28 cellular contexts compared by ENCODE assay signal in genomic region chr15:57878573-57878972, GRCh38.
A peak's percentile ranks its signal among the peaks of the same experiment; 100 is the strongest.
DNase-seq lines count a peak whose midpoint lies in the region; ATAC-seq, FAIRE-seq and TF ChIP-seq lines count a peak whose summit lies in the region.
"Had no signal": no experiment of that assay in that cellular context is flagged by ENCODE, and none has a peak within 500 bp of the region (broad histone marks: within the 10 kb centered on the region; RNA-seq: fewer than 3 reads in every experiment).

No MANE protein-coding gene starts in this region.

- no peaks in the 10 kb centered on the region; the same call in 1 of the 2 replicates for H3K27me3 Mint-ChIP-seq in HFFc6 (ENCODE audit: insufficient read depth)
- no peaks in the 10 kb centered on the region for H3K27me3 Mint-ChIP-seq in WTC11 (ENCODE audit: low read depth)

- H3K4me1 Mint-ChIP-seq in HFFc6 (ENCODE audit: low read depth) (peaks cover 63% of the 10 kb centered on the region), WTC11 (no peaks in the 10 kb centered on the region; the same call in 1 of the 2 replicates)
- H3K4me1 Mint-ChIP-seq: activated naive CD4-positive, alpha-beta T cell treated with anti-CD3 and anti-CD28 coated beads, Interleukin-2, amount 50 U/mL, for 24 hours; mesothelial cell of epicardium; natural killer cell had no signal

- H3K27me3 ChIP-seq in bronchial epithelial cell (ENCODE audit: control insufficient read depth, insufficient read depth, low read length): peaks cover 1% of the 10 kb centered on the region
- H3K27me3 ChIP-seq: ascending aorta; BLaER1 treated with 17β-estradiol and CSF1 and Interleukin-3, amounts not matched to agents 10 nM and 100 nM; pancreas; right lobe of liver; upper lobe of right lung had no signal

- CTCF ChIA-PET in WTC11 (lab: Charles Lee): no interaction called here

- TF ChIP-seq CTCF in HFFc6 (IDR thresholded peaks at IDR 0.05): no peak
- TF ChIP-seq CTCF in bronchial epithelial cell (IDR thresholded peaks at IDR 0.05; ENCODE audit: insufficient read depth, low read length, severe bottlenecking): no peak
- no peak for TF ChIP-seq CTCF in WTC11 (IDR thresholded peaks at IDR 0.05)

- H3K36me3 Mint-ChIP-seq in HFFc6 (ENCODE audit: low read depth) (peaks cover 14% of the 10 kb centered on the region; the same call in 1 of the 2 replicates), WTC11 (no peaks in the 10 kb centered on the region)

- POLR2A ChIA-PET in WTC11 (lab: Charles Lee): no interaction called here

- H3K4me3 ChIP-seq in bronchial epithelial cell (ENCODE audit: low read depth, low read length): no peak overlapping the region
- H3K4me3 ChIP-seq: ascending aorta; BLaER1 treated with 17β-estradiol and CSF1 and Interleukin-3, amounts not matched to agents 10 nM and 100 nM; esophagus squamous epithelium; HAP-1; pancreas; PC-9; right lobe of liver; upper lobe of right lung had no signal

- peak; percentile 98 for ATAC-seq in left colon
- ATAC-seq in WTC11: no peak
- ATAC-seq in HG02588 (IDR thresholded peaks at IDR 0.05; ENCODE audit: unreplicated experiment): no peak
- ATAC-seq: activated T-cell treated with anti-CD3 and anti-CD28 coated beads, Interleukin-2, amount 50 U/mL, for 72 hours; left cardiac atrium; natural killer cell; upper lobe of right lung had no signal

- H3K4me3 Mint-ChIP-seq in HFFc6 (no peak overlapping the region), WTC11 (no peak overlapping the region)
- H3K4me3 Mint-ChIP-seq: activated naive CD4-positive, alpha-beta T cell treated with anti-CD3 and anti-CD28 coated beads, Interleukin-2, amount 50 U/mL, for 24 hours; activated T-cell treated with anti-CD3 and anti-CD28 coated beads, Interleukin-2, amount 50 U/mL, for 72 hours; mesothelial cell of epicardium; natural killer cell; T-helper 1 cell treated with Interleukin-12 subunit alpha and Interleukin-12 subunit beta and Interleukin-4 antibody, amounts not matched to agents 30 μg/mL and 1 μg/mL, for 36 hours had no signal

- H3K27ac Mint-ChIP-seq in HFFc6: peak overlapping the region; percentile 27
- no peak overlapping the region for H3K27ac Mint-ChIP-seq in WTC11
- H3K27ac Mint-ChIP-seq: activated naive CD4-positive, alpha-beta T cell treated with anti-CD3 and anti-CD28 coated beads, Interleukin-2, amount 50 U/mL, for 24 hours; activated T-cell treated with anti-CD3 and anti-CD28 coated beads, Interleukin-2, amount 50 U/mL, for 72 hours; mesothelial cell of epicardium; natural killer cell; T-helper 1 cell treated with Interleukin-12 subunit alpha and Interleukin-12 subunit beta and Interleukin-4 antibody, amounts not matched to agents 30 μg/mL and 1 μg/mL, for 36 hours had no signal

- intact Hi-C loops in left colon (cut with DNase I, micrococcal nuclease): no loop called here

- H3K9me3 Mint-ChIP-seq in HFFc6 (no peaks in the 10 kb centered on the region; the same call in 1 of the 2 replicates), WTC11 (0 out of 2 replicates have a peak, but pooled peaks cover 4% of the 10 kb centered on the region)

- FAIRE-seq in bronchial epithelial cell (lab: Jason Lieb, UNC): no peak
- FAIRE-seq: D721Med had no signal

- DNase-seq in COLO829 (ENCODE audit: low spot score) (peak; percentile 15), HFFc6 (peak; percentile 39), bronchial epithelial cell (ENCODE audit: low read depth) (peak; percentile 45), left colon (no peak), WTC11 (ENCODE audit: low spot score) (no peak), HuH-7 (ENCODE audit: low spot score) (no peak), NCI-H1436 (lab: John Stamatoyannopoulos, UW) (no peak)
- DNase-seq: activated CD4-positive, alpha-beta T cell treated with anti-CD3 and anti-CD28 coated beads for 48 hours; activated T-cell treated with anti-CD3 and anti-CD28 coated beads, Interleukin-2, amount 50 U/mL, for 72 hours; esophagus squamous epithelium; left cardiac atrium; natural killer cell; NCI-H1105; NCI-H2081 treated with DMSO at 0.1 percent for 48 hours; pancreas; PC-9; right lobe of liver; SHP77; substantia nigra; upper lobe of right lung had no signal

- no peaks in the 10 kb centered on the region for H3K36me3 ChIP-seq in bronchial epithelial cell (ENCODE audit: control insufficient read depth, insufficient read depth, low read length)
- H3K36me3 ChIP-seq: ascending aorta; BLaER1 treated with 17β-estradiol and CSF1 and Interleukin-3, amounts not matched to agents 10 nM and 100 nM; esophagus squamous epithelium; HAP-1; pancreas; right lobe of liver; upper lobe of right lung had no signal

TF ChIP-seq in WTC11, 78 proteins besides CTCF, POLR2A, EP300 and RAD21 (continues in another document):
- TF ChIP-seq ATF1 (CRISPR knock-in tag; IDR thresholded peaks at IDR 0.05) (no peak), ZNF138 (CRISPR knock-in tag; conservative IDR thresholded peaks at IDR 0.05) (no peak), SMAD4 (CRISPR knock-in tag; IDR thresholded peaks at IDR 0.05) (no peak), NR1H2 (CRISPR knock-in tag; IDR thresholded peaks at IDR 0.05) (no peak), FOXP4 (CRISPR knock-in tag; IDR thresholded peaks at IDR 0.05) (no peak), RORB (CRISPR knock-in tag; IDR thresholded peaks at IDR 0.05) (no peak), ZNF512 (CRISPR knock-in tag; IDR thresholded peaks at IDR 0.05; ENCODE audit: borderline replicate concordance) (no peak), HMGA2 (CRISPR knock-in tag; IDR thresholded peaks at IDR 0.05) (no peak), ZNF425 (CRISPR knock-in tag; conservative IDR thresholded peaks at IDR 0.05) (no peak), ATF3 (CRISPR knock-in tag; conservative IDR thresholded peaks at IDR 0.05) (no peak), ZNF219 (CRISPR knock-in tag; IDR thresholded peaks at IDR 0.05; ENCODE audit: borderline replicate concordance) (no peak)

Comparison
In these comparisons a context has a peak if more than half of its experiments do, and no peak if none do; other contexts are left out.
1. DNase-seq: peak in COLO829 (single experiment), HFFc6 (single experiment) and bronchial epithelial cell (single experiment); none in left colon (0 of 2), WTC11 (single experiment), HuH-7 (single experiment) and NCI-H1436 (single experiment).